In genomic region chr1:182784556-182785171, GRCh38 we compare ENCODE assay signal across 8 cellular contexts. TPM values are rescaled to one million over a fixed set of nuclear protein-coding genes. Genes with fewer than 3 reads are reported as not detected.
DNase-seq lines count a peak whose midpoint lies in the region; ATAC-seq and TF ChIP-seq lines count a peak whose summit lies in the region.

No MANE protein-coding gene starts in this region.

- intact Hi-C loops in heart right ventricle (cut with DNase I) (loop anchor here (1.0 to 10.0 kb wide), 11 partner anchors 107 to 702 kb away; partner anchors contain the start of gene RGSL1 (in 1 of the 10)), Right ventricle myocardium inferior (cut with DNase I) (loop anchor here (5.0 to 10.0 kb wide), 2 partner anchors 112 to 700 kb away; no protein-coding TSS in a partner anchor)
- intact Hi-C loops in activated T-helper 2 cell treated with anti-CD3 and anti-CD28 coated beads, Interferon-gamma antibody, Interleukin-2, Interleukin-4, amounts not matched to agents 10 μg/mL and 5 μg/mL and 100 μg/mL, durations not matched to agents 14 hours and 24 hours and 36 hours (cut with micrococcal nuclease) = loop anchor here (5.0 to 10.0 kb wide), 2 partner anchors 640 to 697 kb away; no protein-coding TSS in a partner anchor

- TF ChIP-seq POLR2A in NB4 (IDR thresholded peaks at IDR 0.05; ENCODE audit: extremely low read depth, insufficient read length) = no peak

- no peak overlapping the region for H3K4me2 ChIP-seq in smooth muscle cell

- H3K36me3 ChIP-seq in heart right ventricle = no peaks in the 10 kb centered on the region
- no peaks in the 10 kb centered on the region for H3K36me3 ChIP-seq in smooth muscle cell (ENCODE audit: low read depth)

- H3K9me3 ChIP-seq in heart right ventricle = no peaks in the 10 kb centered on the region
- H3K9me3 ChIP-seq in smooth muscle cell (replicated peaks; ENCODE audit: low read depth) = no peaks in the 10 kb centered on the region

- H3K9ac ChIP-seq in smooth muscle cell (ENCODE audit: low read depth) = no peak overlapping the region

- peak overlapping the region; percentile 29 for H2AFZ ChIP-seq in smooth muscle cell (ENCODE audit: low read depth)

- no peak overlapping the region for H3K4me3 Mint-ChIP-seq in activated T-helper 2 cell treated with anti-CD3 and anti-CD28 coated beads, Interferon-gamma antibody, Interleukin-2, Interleukin-4, amounts not matched to agents 10 μg/mL and 5 μg/mL and 100 μg/mL, durations not matched to agents 14 hours and 24 hours and 36 hours (ENCODE audit: low read depth)

- H3K4me1 Mint-ChIP-seq in activated T-helper 2 cell treated with anti-CD3 and anti-CD28 coated beads, Interferon-gamma antibody, Interleukin-2, Interleukin-4, amounts not matched to agents 10 μg/mL and 5 μg/mL and 100 μg/mL, durations not matched to agents 14 hours and 24 hours and 36 hours (ENCODE audit: low read depth) = peaks cover 11% of the 10 kb centered on the region

- H3K4me1 ChIP-seq in heart right ventricle (peaks cover 0 to 21% (median under 1%) of the 10 kb centered on the region in 9 donors), smooth muscle cell (ENCODE audit: low read depth) (peaks cover 9% of the 10 kb centered on the region)

- H3K27me3 Mint-ChIP-seq in activated T-helper 2 cell treated with anti-CD3 and anti-CD28 coated beads, Interferon-gamma antibody, Interleukin-2, Interleukin-4, amounts not matched to agents 10 μg/mL and 5 μg/mL and 100 μg/mL, durations not matched to agents 14 hours and 24 hours and 36 hours (ENCODE audit: low read depth) = peaks cover 19% of the 10 kb centered on the region

- no peaks in the 10 kb centered on the region for H3K9me3 Mint-ChIP-seq in activated T-helper 2 cell treated with anti-CD3 and anti-CD28 coated beads, Interferon-gamma antibody, Interleukin-2, Interleukin-4, amounts not matched to agents 10 μg/mL and 5 μg/mL and 100 μg/mL, durations not matched to agents 14 hours and 24 hours and 36 hours

- H4K20me1 ChIP-seq in smooth muscle cell (ENCODE audit: low read depth) = no peaks in the 10 kb centered on the region

- TF ChIP-seq CTCF in heart right ventricle (IDR thresholded peaks at IDR 0.05) (peak; percentile 45 to 87 (median 78)), NB4 (IDR thresholded peaks at IDR 0.05; ENCODE audit: low read depth, low read length) (peak; percentile 54), smooth muscle cell (IDR thresholded peaks at IDR 0.05; ENCODE audit: borderline replicate concordance, insufficient read depth, poor library complexity, severe bottlenecking) (peak; percentile 77)

- no peaks in the 10 kb centered on the region for H3F3A ChIP-seq in smooth muscle cell (ENCODE audit: low read depth)

- no peak overlapping the region for H3K27ac ChIP-seq in heart right ventricle
- H3K27ac ChIP-seq in smooth muscle cell (ENCODE audit: low read depth) = no peak overlapping the region

- ATAC-seq in heart right ventricle (no peak), Right ventricle myocardium inferior (no peak), HG02623 (IDR thresholded peaks at IDR 0.05; ENCODE audit: unreplicated experiment) (no peak)

- H3K27me3 ChIP-seq in heart right ventricle = no peaks in the 10 kb centered on the region
- H3K27me3 ChIP-seq in smooth muscle cell (ENCODE audit: low read depth) = peaks cover 11% of the 10 kb centered on the region

- 38 to 51% methylated on average over 4 of the region's 4 CpGs for WGBS in heart right ventricle, 2 donors
- 51% methylated on average over 4 of the region's 4 CpGs for WGBS in smooth muscle cell (ENCODE audit: low lambda C conversion rate)

- no peak overlapping the region for H3K4me3 ChIP-seq in heart right ventricle
- no peak overlapping the region for H3K4me3 ChIP-seq in NB4 (ENCODE audit: low read depth, low read length)
- no peak overlapping the region for H3K4me3 ChIP-seq in smooth muscle cell

- H3K36me3 Mint-ChIP-seq in activated T-helper 2 cell treated with anti-CD3 and anti-CD28 coated beads, Interferon-gamma antibody, Interleukin-2, Interleukin-4, amounts not matched to agents 10 μg/mL and 5 μg/mL and 100 μg/mL, durations not matched to agents 14 hours and 24 hours and 36 hours (ENCODE audit: low read depth) = no peaks in the 10 kb centered on the region

- no peaks in the 10 kb centered on the region for H3K79me2 ChIP-seq in smooth muscle cell (ENCODE audit: low read depth)

- DNase-seq in heart right ventricle (peak in 1 of 2 donors; percentile 30), Right ventricle myocardium inferior (ENCODE audit: missing footprints) (no peak), NB4 (ENCODE audit: low read depth) (peak; percentile 63), SW480 (ENCODE audit: low spot score) (peak; percentile 59), germinal center (ENCODE audit: low spot score) (peak; percentile 32), smooth muscle cell (lab: John Stamatoyannopoulos, UW; ENCODE audit: unreplicated experiment) (no peak)
- DNase-seq in activated T-helper 2 cell treated with anti-CD3 and anti-CD28 coated beads, Interferon-gamma antibody, Interleukin-2, Interleukin-4, amounts not matched to agents 10 μg/mL and 5 μg/mL and 100 μg/mL, durations not matched to agents 14 hours and 24 hours and 36 hours (ENCODE audit: low spot score) = no peak

- H3K27ac Mint-ChIP-seq in activated T-helper 2 cell treated with anti-CD3 and anti-CD28 coated beads, Interferon-gamma antibody, Interleukin-2, Interleukin-4, amounts not matched to agents 10 μg/mL and 5 μg/mL and 100 μg/mL, durations not matched to agents 14 hours and 24 hours and 36 hours = no peak overlapping the region

RNA-seq across cellular contexts. Expression of gene NPL, which starts 4.9 kb away (rescaled TPM):
- total RNA-seq in heart right ventricle = 10 to 100 TPM in 1 of 10 donors, 1 to 10 TPM in 9; 1.8 to 26.5 (median 3.6) TPM
- 1 to 10 TPM; 1.4 to 3.2 TPM for polyA plus RNA-seq in heart right ventricle
- 6.1 TPM for total RNA-seq in Right ventricle myocardium inferior
- total RNA-seq in smooth muscle cell = 1.3 and 2.1 TPM in 2 replicates
- 1.4 and 2.3 TPM in 2 replicates for polyA plus RNA-seq in smooth muscle cell
- 3.0 and 4.6 TPM in 2 replicates for total RNA-seq in activated T-helper 2 cell treated with anti-CD3 and anti-CD28 coated beads, Interferon-gamma antibody, Interleukin-2, Interleukin-4, amounts not matched to agents 10 μg/mL and 5 μg/mL and 100 μg/mL, durations not matched to agents 14 hours and 24 hours and 36 hours

RNA-seq across cellular contexts. Expression of gene DHX9, which starts 54.5 kb away (rescaled TPM):
- total RNA-seq in heart right ventricle (10 to 100 TPM; 48.0 to 69.4 (median 55.2) TPM), Right ventricle myocardium inferior (65.3 TPM), smooth muscle cell (99.2 and 138 TPM in 2 replicates)
- polyA plus RNA-seq in heart right ventricle (10 to 100 TPM; 19.5 to 62.9 TPM), smooth muscle cell (65.4 and 69.5 TPM in 2 replicates)
- total RNA-seq in activated T-helper 2 cell treated with anti-CD3 and anti-CD28 coated beads, Interferon-gamma antibody, Interleukin-2, Interleukin-4, amounts not matched to agents 10 μg/mL and 5 μg/mL and 100 μg/mL, durations not matched to agents 14 hours and 24 hours and 36 hours = 302 and 322 TPM in 2 replicates

Comparison
In these comparisons a context has a peak if more than half of its experiments do, and no peak if none do; other contexts are left out.
1. DNase-seq: peak in NB4 (single experiment), SW480 (single experiment) and germinal center (single experiment); none in Right ventricle myocardium inferior (single experiment), smooth muscle cell (single experiment) and activated T-helper 2 cell treated with anti-CD3 and anti-CD28 coated beads, Interferon-gamma antibody, Interleukin-2, Interleukin-4, amounts not matched to agents 10 μg/mL and 5 μg/mL and 100 μg/mL, durations not matched to agents 14 hours and 24 hours and 36 hours (single experiment).
2. Peak in every context shown above with its lines, with median percentiles within 50 percentile points of each other: CTCF ChIP-seq.